12 cellular contexts compared by ENCODE assay signal in genomic region chr1:229556551-229556950, GRCh38. TPM values are rescaled to one million over a fixed set of nuclear protein-coding genes. Genes with fewer than 3 reads are reported as not detected.
DNase-seq lines count a peak whose midpoint lies in the region; ATAC-seq, FAIRE-seq and TF ChIP-seq lines count a peak whose summit lies in the region.
"Had no signal": no experiment of that assay in that cellular context is flagged by ENCODE, and none has a peak within 500 bp of the region (broad histone marks: within the 10 kb centered on the region; RNA-seq: fewer than 3 reads in every experiment).

No MANE protein-coding gene starts in this region.

- no peak for TF ChIP-seq CTCF in dorsolateral prefrontal cortex (IDR thresholded peaks at IDR 0.05 in 54 of 56, conservative IDR thresholded peaks at IDR 0.05 in 2 of 56; ENCODE audit: low read depth in 1 of 56, partially characterized antibody in 56 of 56)

- H3K27me3 ChIP-seq in dorsolateral prefrontal cortex (no peaks in the 10 kb centered on the region), small intestine (ENCODE audit: control insufficient read depth in 2 of 2, insufficient read depth in 2 of 2, low read length in 2 of 2) (no peaks in the 10 kb centered on the region)

- peak overlapping the region; percentile 89 for H3K27ac Mint-ChIP-seq in activated CD4-positive, alpha-beta T cell treated with anti-CD3 and anti-CD28 coated beads for 36 hours

- ATAC-seq in activated CD4-positive, alpha-beta T cell treated with anti-CD3 and anti-CD28 coated beads for 36 hours, result no peak
- ATAC-seq: left colon had no signal

- no peaks in the 10 kb centered on the region for H3K27me3 Mint-ChIP-seq in activated CD4-positive, alpha-beta T cell treated with anti-CD3 and anti-CD28 coated beads for 36 hours

- FAIRE-seq in small intestine (lab: Jason Lieb, UNC), result no peak
- FAIRE-seq: colon had no signal

- H3K9me3 ChIP-seq in small intestine (ENCODE audit: control insufficient read depth, low read depth), result no peaks in the 10 kb centered on the region

- peak; percentile 55 for DNase-seq in activated CD4-positive, alpha-beta T cell treated with anti-CD3 and anti-CD28 coated beads for 36 hours
- DNase-seq in activated CD4-positive, alpha-beta T cell treated with anti-CD3 and anti-CD28 coated beads for 1 hour, result no peak
- DNase-seq in OCI-M1 (lab: John Stamatoyannopoulos, UW) (peak; percentile 30), dorsolateral prefrontal cortex (no peak), small intestine (peak; percentile 40), NCI-H1105 treated with DMSO at 0.1 percent for 48 hours (lab: John Stamatoyannopoulos, UW) (no peak), medulla oblongata (ENCODE audit: extremely low spot score) (no peak), NCI-H187 treated with DMSO at 0.1 percent for 48 hours (lab: John Stamatoyannopoulos, UW) (no peak)
- DNase-seq: left colon, NCI-H1105, T1000 had no signal

- no peaks in the 10 kb centered on the region for H3K36me3 ChIP-seq in small intestine (ENCODE audit: control insufficient read depth in 2 of 2, insufficient read depth in 2 of 2, low read length in 2 of 2)

- H3K4me1 Mint-ChIP-seq in activated CD4-positive, alpha-beta T cell treated with anti-CD3 and anti-CD28 coated beads for 36 hours, result peaks cover 44% of the 10 kb centered on the region

- 35 to 59% (median 49%) methylated on average over 7 of the region's 7 CpGs for WGBS in small intestine, 3 donors

- peak overlapping the region in 31 of 59 donors; percentile 1 to 93 (median 81) for H3K4me3 ChIP-seq in dorsolateral prefrontal cortex
- peak overlapping the region in 1 of 2 donors; percentile 26 for H3K4me3 ChIP-seq in small intestine (ENCODE audit: low read depth in 1 of 2, low read length in 2 of 2)

- peaks cover 4 to 8% of the 10 kb centered on the region in 2 donors for H3K4me1 ChIP-seq in small intestine (ENCODE audit: control insufficient read depth in 2 of 2, insufficient read depth in 1 of 2, low read depth in 1 of 2, low read length in 1 of 2)

- intact Hi-C loops in activated CD4-positive, alpha-beta T cell treated with anti-CD3 and anti-CD28 coated beads for 36 hours (cut with DNase I, micrococcal nuclease), result loop anchor here (5.0 kb wide), 3 partner anchors 51 to 756 kb away; no protein-coding TSS in a partner anchor
- intact Hi-C loops in dorsolateral prefrontal cortex (cut with DNase I), result loop anchor here (5.0 kb wide), 2 partner anchors 39 to 49 kb away; partner anchors contain the start of gene NUP133 (in 1 of the 2)

- POLR2A ChIA-PET in activated CD4-positive, alpha-beta T cell treated with anti-CD3 and anti-CD28 coated beads for 36 hours (lab: Charles Lee), result no interaction called here

- no peaks in the 10 kb centered on the region for H3K36me3 Mint-ChIP-seq in activated CD4-positive, alpha-beta T cell treated with anti-CD3 and anti-CD28 coated beads for 36 hours (ENCODE audit: low read depth)

- H3K9me3 Mint-ChIP-seq in activated CD4-positive, alpha-beta T cell treated with anti-CD3 and anti-CD28 coated beads for 36 hours (ENCODE audit: low read depth), result no peaks in the 10 kb centered on the region

- peak overlapping the region; percentile 86 for H3K4me3 Mint-ChIP-seq in activated CD4-positive, alpha-beta T cell treated with anti-CD3 and anti-CD28 coated beads for 36 hours

- H3K27ac ChIP-seq in dorsolateral prefrontal cortex, result peak overlapping the region in 1 of 59 donors; percentile 51
- H3K27ac ChIP-seq in small intestine (ENCODE audit: low read depth in 1 of 2, low read length in 1 of 2), result no peak overlapping the region

- CTCF ChIA-PET in activated CD4-positive, alpha-beta T cell treated with anti-CD3 and anti-CD28 coated beads for 36 hours (lab: Charles Lee), result interaction anchor here (0.6 to 1.6 kb wide), 3 partner anchors 20 to 1554 kb away, joined by 3 to 4 read pairs (median 4); no protein-coding TSS in a partner anchor

RNA-seq across cellular contexts. Expression of gene ABCB10, which starts 2.0 kb away (rescaled TPM):
- 10 to 100 TPM; 18.4 to 30.1 TPM for total RNA-seq in activated CD4-positive, alpha-beta T cell treated with anti-CD3 and anti-CD28 coated beads for 36 hours
- total RNA-seq in dorsolateral prefrontal cortex, result 10 to 100 TPM in 118 of 120 experiments, 1 to 10 TPM in 2; 8.5 to 25.0 (median 15.5) TPM
- 10 to 100 TPM in 2 of 3 donors, 1 to 10 TPM in 1; 7.8 to 11.4 (median 11.2) TPM for polyA plus RNA-seq in small intestine

RNA-seq across cellular contexts. Expression of gene NUP133, which starts 48.4 kb away (rescaled TPM):
- 10 to 100 TPM; 53.5 to 57.5 TPM for total RNA-seq in activated CD4-positive, alpha-beta T cell treated with anti-CD3 and anti-CD28 coated beads for 36 hours
- 10 to 100 TPM; 32.4 to 66.3 (median 46.5) TPM for total RNA-seq in dorsolateral prefrontal cortex
- polyA plus RNA-seq in small intestine, result 10 to 100 TPM in 1 of 3 donors, 1 to 10 TPM in 2; 7.4 to 14.0 (median 9.5) TPM

Comparison
In these comparisons a context has a peak if more than half of its experiments do, and no peak if none do; other contexts are left out.
1. DNase-seq: peak in activated CD4-positive, alpha-beta T cell treated with anti-CD3 and anti-CD28 coated beads for 36 hours (single experiment), OCI-M1 (single experiment) and small intestine (single experiment); none in activated CD4-positive, alpha-beta T cell treated with anti-CD3 and anti-CD28 coated beads for 1 hour (single experiment), dorsolateral prefrontal cortex (0 of 10), NCI-H1105 treated with DMSO at 0.1 percent for 48 hours (single experiment), medulla oblongata (single experiment) and NCI-H187 treated with DMSO at 0.1 percent for 48 hours (single experiment).